Comparison of ENCODE assay signal across 8 cellular contexts in genomic region chr2:152743004-152743403, GRCh38. TPM values are rescaled to one million over a fixed set of nuclear protein-coding genes. Genes with fewer than 3 reads are reported as not detected.
A peak's percentile ranks its signal among the peaks of the same experiment; 100 is the strongest.
DNase-seq lines count a peak whose midpoint lies in the region; ATAC-seq and TF ChIP-seq lines count a peak whose summit lies in the region.

No MANE protein-coding gene starts in this region.

- ATAC-seq in GM18861 (IDR thresholded peaks at IDR 0.05; ENCODE audit: unreplicated experiment) (peak; percentile 63), HG03378 (IDR thresholded peaks at IDR 0.05; ENCODE audit: unreplicated experiment) (peak; percentile 55), left lobe of liver (peak; percentile 81)

- POLR2A ChIA-PET in AG04450 (lab: Yijun Ruan, JAX), result no interaction called here

- H3K4me1 ChIP-seq in vagina, result no peaks in the 10 kb centered on the region

- H3K27me3 ChIP-seq in AG04450 (ENCODE audit: control insufficient read depth, insufficient read depth, low read length), result no peaks in the 10 kb centered on the region
- no peaks in the 10 kb centered on the region for H3K27me3 ChIP-seq in vagina
- H3K27me3 ChIP-seq in MG63, result no peaks in the 10 kb centered on the region

- TF ChIP-seq POLR2A in vagina (IDR thresholded peaks at IDR 0.05), result no peak

- peaks cover 0 to 10% of the 10 kb centered on the region in 2 donors for H3K36me3 ChIP-seq in vagina
- H3K36me3 ChIP-seq in MG63, result peaks cover 17% of the 10 kb centered on the region

- intact Hi-C loops in vagina (cut with DNase I), result no loop called here

- peak; percentile 66 for TF ChIP-seq CTCF in AG04450 (IDR thresholded peaks at IDR 0.05; ENCODE audit: low read depth, low read length)
- no peak for TF ChIP-seq CTCF in vagina (IDR thresholded peaks at IDR 0.05)

- no peak for DNase-seq in AG04450 (ENCODE audit: low read depth, low spot score)
- peak; percentile 36 for DNase-seq in SW480 (ENCODE audit: low spot score)
- DNase-seq in left lobe of liver (ENCODE audit: low spot score), result no peak
- DNase-seq in vagina (ENCODE audit: extremely low spot score in 2 of 2), result no peak
- DNase-seq in superior temporal gyrus (ENCODE audit: extremely low spot score), result no peak
- DNase-seq in MG63, result no peak

- no peak overlapping the region for H3K27ac ChIP-seq in AG04450 (ENCODE audit: low read depth, low read length)
- no peak overlapping the region for H3K27ac ChIP-seq in vagina

- H3K9me3 ChIP-seq in AG04450 (ENCODE audit: control insufficient read depth, insufficient read depth, low read length), result no peaks in the 10 kb centered on the region
- no peaks in the 10 kb centered on the region for H3K9me3 ChIP-seq in vagina
- no peaks in the 10 kb centered on the region for H3K9me3 ChIP-seq in MG63

- H3K4me3 ChIP-seq in AG04450 (ENCODE audit: low read depth, low read length) (no peak overlapping the region), vagina (no peak overlapping the region), MG63 (no peak overlapping the region)

- CTCF ChIA-PET in AG04450 (lab: Charles Lee), result interaction anchor here (0.5 to 3.3 kb wide), 27 partner anchors 8 to 777 kb away, joined by 3 to 21 read pairs (median 5); partner anchors contain the start of gene RPRM

RNA-seq across cellular contexts. Expression of gene ARL6IP6, which starts 24.6 kb away (rescaled TPM):
- polyA plus RNA-seq in AG04450 (2011; rRNA removed), result 18.8 and 28.1 TPM in 2 replicates
- 3.7 and 8.5 TPM in 2 replicates for polyA minus RNA-seq in AG04450 (2011; rRNA and poly(A)+ RNA removed)
- total RNA-seq in left lobe of liver (2.2 TPM), vagina (15.2 TPM)
- 29.5 and 37.4 TPM in 2 replicates for total RNA-seq in MG63 (2014; rRNA removed; shearing (Covaris generic); ENCODE audit: low replicate concordance)

RNA-seq across cellular contexts. Expression of gene PRPF40A, which starts 25.7 kb away (rescaled TPM):
- polyA plus RNA-seq in AG04450 (2011; rRNA removed), result 87.1 and 113 TPM in 2 replicates
- 277 and 400 TPM in 2 replicates for polyA minus RNA-seq in AG04450 (2011; rRNA and poly(A)+ RNA removed)
- 31.3 TPM for total RNA-seq in left lobe of liver
- total RNA-seq in vagina, result 74.6 TPM
- 145 and 165 TPM in 2 replicates for total RNA-seq in MG63 (2014; rRNA removed; shearing (Covaris generic); ENCODE audit: low replicate concordance)
